Comparison of ENCODE assay signal across 9 cellular contexts in genomic region chr12:121697093-121697698, GRCh38. TPM values are rescaled to one million over a fixed set of nuclear protein-coding genes. Genes with fewer than 3 reads are reported as not detected.
A peak's percentile ranks its signal among the peaks of the same experiment; 100 is the strongest.
DNase-seq lines count a peak whose midpoint lies in the region; ATAC-seq and TF ChIP-seq lines count a peak whose summit lies in the region.
"Had no signal": no experiment of that assay in that cellular context is flagged by ENCODE, and none has a peak within 500 bp of the region (broad histone marks: within the 10 kb centered on the region; RNA-seq: fewer than 3 reads in every experiment).

No MANE protein-coding gene starts in this region.

- no peak for ATAC-seq in naive thymus-derived CD4-positive, alpha-beta T cell
- no peak for ATAC-seq in GM21619 (IDR thresholded peaks at IDR 0.05; ENCODE audit: unreplicated experiment)

- no peaks in the 10 kb centered on the region for H3K4me1 ChIP-seq in OCI-LY3 (ENCODE audit: low read length)
- no peaks in the 10 kb centered on the region for H3K4me1 ChIP-seq in naive thymus-derived CD4-positive, alpha-beta T cell (ENCODE audit: control insufficient read depth in 2 of 2, insufficient read depth in 2 of 2, low read length in 2 of 2)
- H3K4me1 ChIP-seq: SJSA1 had no signal

- peak overlapping the region in 4 of 9 donors; percentile 5 to 41 (median 28) for H3K27ac Mint-ChIP-seq in naive thymus-derived CD4-positive, alpha-beta T cell

- H2AFZ ChIP-seq in OCI-LY3 (ENCODE audit: low read depth, low read length): peak overlapping the region; percentile 70; the same call in 1 of the 2 replicates

- CTCF ChIA-PET in naive thymus-derived CD4-positive, alpha-beta T cell (lab: Charles Lee): interaction anchor here (0.9 to 7.0 kb wide), 8 partner anchors 11 to 197 kb away, joined by 3 to 57 read pairs (median 4); partner anchors contain the start of genes RHOF and TMEM120B

- DNase-seq in DMS53 treated with DMSO at 0.1 percent for 48 hours (lab: John Stamatoyannopoulos, UW; ENCODE audit: unreplicated experiment): peak; percentile 44
- peak; percentile 60 for DNase-seq in Jurkat, Clone E6-1 (ENCODE audit: low read depth, low spot score)
- peak in 1 of 10 donors; percentile 27 for DNase-seq in dorsolateral prefrontal cortex
- peak in 7 of 9 donors; percentile 37 to 72 (median 63) for DNase-seq in naive thymus-derived CD4-positive, alpha-beta T cell
- DNase-seq in activated T-cell treated with anti-CD3 and anti-CD28 coated beads, Interleukin-2, amount 50 U/mL, for 1 hour: no peak
- no peak for DNase-seq in SKM-1 treated with dmso at 0.1 percent for 144 hours (lab: John Stamatoyannopoulos, UW; ENCODE audit: unreplicated experiment)

- H4K20me1 ChIP-seq in OCI-LY3 (ENCODE audit: insufficient read depth, low read length): no peaks in the 10 kb centered on the region

- peak overlapping the region; percentile 49 for H3K4me2 ChIP-seq in OCI-LY3 (ENCODE audit: low read length)

- no peaks in the 10 kb centered on the region for H3K9me3 Mint-ChIP-seq in naive thymus-derived CD4-positive, alpha-beta T cell

- H3K27ac ChIP-seq in OCI-LY3 (ENCODE audit: low read length) (no peak overlapping the region), dorsolateral prefrontal cortex (no peak overlapping the region)
- H3K27ac ChIP-seq in naive thymus-derived CD4-positive, alpha-beta T cell (ENCODE audit: low read depth, low read length): no peak overlapping the region
- H3K27ac ChIP-seq: SJSA1 had no signal

- H3K36me3 Mint-ChIP-seq in naive thymus-derived CD4-positive, alpha-beta T cell: no peaks in the 10 kb centered on the region

- no peaks in the 10 kb centered on the region for H3K9me3 ChIP-seq in OCI-LY3 (ENCODE audit: insufficient read depth, low read length)
- no peaks in the 10 kb centered on the region for H3K9me3 ChIP-seq in naive thymus-derived CD4-positive, alpha-beta T cell (ENCODE audit: control insufficient read depth in 2 of 3, low read length in 3 of 3)
- H3K9me3 ChIP-seq: SJSA1 had no signal

- no peaks in the 10 kb centered on the region for H3K27me3 ChIP-seq in OCI-LY3 (ENCODE audit: low read depth, low read length)
- H3K27me3 ChIP-seq in dorsolateral prefrontal cortex: peaks cover 0 to 3% (median 0%) of the 10 kb centered on the region in 45 donors
- no peaks in the 10 kb centered on the region for H3K27me3 ChIP-seq in naive thymus-derived CD4-positive, alpha-beta T cell (ENCODE audit: control insufficient read depth in 2 of 2, insufficient read depth in 2 of 2, low read length in 2 of 2)
- H3K27me3 ChIP-seq: SJSA1 had no signal

- intact Hi-C loops in dorsolateral prefrontal cortex (cut with DNase I): loop anchor here (1.0 to 5.0 kb wide), 5 partner anchors 76 to 192 kb away; partner anchors contain the start of genes PSMD9 (in 1 of the 2) and RHOF (in 1 of the 2)
- intact Hi-C loops in naive thymus-derived CD4-positive, alpha-beta T cell (cut with micrococcal nuclease): loop anchor here (1.0 to 2.0 kb wide), 6 partner anchors 16 to 191 kb away; partner anchors contain the start of genes PSMD9 (in 1 of the 2) and TMEM120B (in 1 of the 2)

- no peak overlapping the region for H3K4me3 Mint-ChIP-seq in naive thymus-derived CD4-positive, alpha-beta T cell

- H3K9ac ChIP-seq in OCI-LY3 (ENCODE audit: low read length): no peak overlapping the region

- H3K79me2 ChIP-seq in OCI-LY3 (ENCODE audit: low read length): no peaks in the 10 kb centered on the region

- no peak overlapping the region for H3K4me3 ChIP-seq in Jurkat, Clone E6-1 (ENCODE audit: low read length)
- H3K4me3 ChIP-seq in OCI-LY3 (ENCODE audit: low read length) (peak overlapping the region; percentile 24; the same call in 1 of the 2 replicates), dorsolateral prefrontal cortex (peak overlapping the region in 4 of 59 donors; percentile 12 to 24 (median 16))
- no peak overlapping the region for H3K4me3 ChIP-seq in naive thymus-derived CD4-positive, alpha-beta T cell (ENCODE audit: low read length)
- H3K4me3 ChIP-seq: SJSA1 had no signal

- POLR2A ChIA-PET in naive thymus-derived CD4-positive, alpha-beta T cell (lab: Charles Lee): interaction anchor here (0.6 to 0.7 kb wide), 3 partner anchors 90 to 164 kb away, joined by 3 read pairs; no protein-coding TSS in a partner anchor

- peaks cover 0 to 5% (median 0%) of the 10 kb centered on the region in 7 donors for H3K4me1 Mint-ChIP-seq in naive thymus-derived CD4-positive, alpha-beta T cell

- peak; percentile 66 for TF ChIP-seq CTCF in OCI-LY3 (IDR thresholded peaks at IDR 0.05; ENCODE audit: low read depth, low read length)
- peak; percentile 51 to 91 (median 79) for TF ChIP-seq CTCF in dorsolateral prefrontal cortex (IDR thresholded peaks at IDR 0.05 in 54 of 56, conservative IDR thresholded peaks at IDR 0.05 in 2 of 56; ENCODE audit: low read depth in 1 of 56, partially characterized antibody in 56 of 56)

- H3K36me3 ChIP-seq in OCI-LY3 (replicated peaks; ENCODE audit: low read depth, low read length): no peaks in the 10 kb centered on the region
- no peaks in the 10 kb centered on the region for H3K36me3 ChIP-seq in naive thymus-derived CD4-positive, alpha-beta T cell (ENCODE audit: control insufficient read depth in 2 of 3, insufficient read depth in 3 of 3, low read length in 3 of 3)
- H3K36me3 ChIP-seq: SJSA1 had no signal

- H3K27me3 Mint-ChIP-seq in naive thymus-derived CD4-positive, alpha-beta T cell: peaks cover 0 to 7% (median 0%) of the 10 kb centered on the region in 5 donors

RNA-seq across cellular contexts. Expression of gene TMEM120B, which starts 15.4 kb away (rescaled TPM):
- 11.2 TPM for polyA plus RNA-seq in Jurkat, Clone E6-1 (2012; ENCODE audit: insufficient read depth, insufficient read length)
- 10 to 100 TPM in 119 of 120 experiments, 1 to 10 TPM in 1; 10.0 to 30.1 (median 19.2) TPM for total RNA-seq in dorsolateral prefrontal cortex
- total RNA-seq in naive thymus-derived CD4-positive, alpha-beta T cell: 10 to 100 TPM in 2 of 5 experiments, 1 to 10 TPM in 3; 7.3 to 14.3 (median 9.2) TPM
- polyA plus RNA-seq in naive thymus-derived CD4-positive, alpha-beta T cell: 1 to 10 TPM; 1.3 to 2.0 TPM

RNA-seq across cellular contexts. Expression of gene MORN3, which starts 27.7 kb away (rescaled TPM):
- 4.2 TPM for polyA plus RNA-seq in Jurkat, Clone E6-1 (2012; ENCODE audit: insufficient read depth, insufficient read length)
- 10 to 100 TPM in 1 of 120 experiments, 1 to 10 TPM in 119; 1.5 to 11.8 (median 3.9) TPM for total RNA-seq in dorsolateral prefrontal cortex
- 10 to 100 TPM in 2 of 5 experiments, 1 to 10 TPM in 3; 2.3 to 19.2 (median 9.6) TPM for total RNA-seq in naive thymus-derived CD4-positive, alpha-beta T cell
- 1 to 10 TPM; 2.3 to 8.7 TPM for polyA plus RNA-seq in naive thymus-derived CD4-positive, alpha-beta T cell
- total RNA-seq: SJSA1 had no signal

Comparison
In these comparisons a context has a peak if more than half of its experiments do, and no peak if none do; other contexts are left out.
1. DNase-seq: peak in DMS53 treated with DMSO at 0.1 percent for 48 hours (single experiment), Jurkat, Clone E6-1 (single experiment) and naive thymus-derived CD4-positive, alpha-beta T cell (7 of 9); none in activated T-cell treated with anti-CD3 and anti-CD28 coated beads, Interleukin-2, amount 50 U/mL, for 1 hour (single experiment) and SKM-1 treated with dmso at 0.1 percent for 144 hours (single experiment).